In genomic region chr2:174610243-174610995, GRCh38 we compare ENCODE assay signal across 9 cellular contexts. TPM values are rescaled to one million over a fixed set of nuclear protein-coding genes. Genes with fewer than 3 reads are reported as not detected.
DNase-seq lines count a peak whose midpoint lies in the region; ATAC-seq and TF ChIP-seq lines count a peak whose summit lies in the region.
"Had no signal": no experiment of that assay in that cellular context is flagged by ENCODE, and none has a peak within 500 bp of the region (broad histone marks: within the 10 kb centered on the region; RNA-seq: fewer than 3 reads in every experiment).

No MANE protein-coding gene starts in this region.

- BruUV-seq in A673 (replicated peaks; lab: Mats Ljungman, UMichigan) = no TSS peak

- TF ChIP-seq CTCF in smooth muscle cell (IDR thresholded peaks at IDR 0.05; ENCODE audit: borderline replicate concordance, insufficient read depth, poor library complexity, severe bottlenecking) = no peak
- TF ChIP-seq CTCF in A673 (conservative IDR thresholded peaks at IDR 0.05; ENCODE audit: low read depth, low read length) = no peak

- DNase-seq in Karpas-422 (no peak), adipocyte (ENCODE audit: low read depth) (no peak), smooth muscle cell (lab: John Stamatoyannopoulos, UW; ENCODE audit: unreplicated experiment) (no peak), cerebellar cortex (ENCODE audit: low spot score) (no peak), A673 (ENCODE audit: low spot score) (no peak), NCI-H345 treated with DMSO at 0.1 percent for 48 hours (lab: John Stamatoyannopoulos, UW; ENCODE audit: unreplicated experiment) (no peak)
- DNase-seq: heart right ventricle, NCI-H1105 treated with DMSO at 0.1 percent for 48 hours had no signal

- peaks cover 29% of the 10 kb centered on the region for H3K36me3 ChIP-seq in Karpas-422 (ENCODE audit: insufficient read depth, low read length)
- H3K36me3 ChIP-seq in adipocyte (ENCODE audit: control insufficient read depth, insufficient read depth, low read length, severe bottlenecking) = no peaks in the 10 kb centered on the region
- H3K36me3 ChIP-seq in smooth muscle cell (ENCODE audit: low read depth) = no peaks in the 10 kb centered on the region
- H3K36me3 ChIP-seq in A673 (ENCODE audit: insufficient read depth, low read length, poor library complexity, severe bottlenecking) = no peaks in the 10 kb centered on the region

- H3K27ac ChIP-seq in Karpas-422 (ENCODE audit: low read length) = peak overlapping the region; percentile 99
- H3K27ac ChIP-seq in smooth muscle cell (ENCODE audit: low read depth) = peak overlapping the region; percentile 35
- no peak overlapping the region for H3K27ac ChIP-seq in A673 (ENCODE audit: low read depth, low read length, poor library complexity, severe bottlenecking)

- H3K27me3 ChIP-seq in Karpas-422 (ENCODE audit: low read length) (no peaks in the 10 kb centered on the region), adipocyte (replicated peaks; ENCODE audit: control insufficient read depth, insufficient read depth, low read length) (no peaks in the 10 kb centered on the region), smooth muscle cell (ENCODE audit: low read depth) (no peaks in the 10 kb centered on the region), A673 (replicated peaks; ENCODE audit: insufficient read depth, low read depth, low read length, poor library complexity) (peaks cover 7% of the 10 kb centered on the region)
- H3K27me3 ChIP-seq: heart right ventricle had no signal

- 79% methylated on average over 7 of the region's 7 CpGs for WGBS in smooth muscle cell (ENCODE audit: low lambda C conversion rate)

- H3K79me2 ChIP-seq in Karpas-422 (ENCODE audit: low read length) (peaks cover 67% of the 10 kb centered on the region), smooth muscle cell (ENCODE audit: low read depth) (peaks cover 29% of the 10 kb centered on the region)

- H2AFZ ChIP-seq in Karpas-422 (ENCODE audit: low read length) (no peak overlapping the region), smooth muscle cell (ENCODE audit: low read depth) (no peak overlapping the region)

- peak overlapping the region; percentile 43 for H3K4me3 ChIP-seq in Karpas-422 (ENCODE audit: low read length)
- peak overlapping the region; percentile 31 for H3K4me3 ChIP-seq in adipocyte (ENCODE audit: low read length)
- H3K4me3 ChIP-seq in smooth muscle cell = no peak overlapping the region
- no peak overlapping the region for H3K4me3 ChIP-seq in A673 (ENCODE audit: low read depth, low read length, poor library complexity, severe bottlenecking)
- H3K4me3 ChIP-seq: heart right ventricle had no signal

- H3K9me2 ChIP-seq in Karpas-422 (replicated peaks; ENCODE audit: insufficient read depth, low read length) = no peaks in the 10 kb centered on the region

- H3F3A ChIP-seq in smooth muscle cell (ENCODE audit: low read depth) = peaks cover 16% of the 10 kb centered on the region

- ATAC-seq in GM19455 (IDR thresholded peaks at IDR 0.05; ENCODE audit: unreplicated experiment) = peak; percentile 28

- H3K4me1 ChIP-seq in Karpas-422 (ENCODE audit: low read length) (peaks cover 99% of the 10 kb centered on the region), adipocyte (ENCODE audit: control insufficient read depth, insufficient read depth, low read length) (peaks cover 37% of the 10 kb centered on the region), smooth muscle cell (ENCODE audit: low read depth) (peaks cover 21% of the 10 kb centered on the region), A673 (ENCODE audit: insufficient read depth, low read length, poor library complexity, severe bottlenecking) (no peaks in the 10 kb centered on the region)

- POLR2A ChIA-PET in A673 (lab: Charles Lee; ENCODE audit: low non-redundant PET) = no interaction called here

- H4K20me1 ChIP-seq in Karpas-422 (ENCODE audit: insufficient read depth, low read depth, low read length) (no peaks in the 10 kb centered on the region), smooth muscle cell (ENCODE audit: low read depth) (no peaks in the 10 kb centered on the region)

- CTCF ChIA-PET in A673 (lab: Charles Lee) = no interaction called here

- H3K9me3 ChIP-seq in Karpas-422 (ENCODE audit: low read length) = no peaks in the 10 kb centered on the region
- H3K9me3 ChIP-seq in adipocyte (ENCODE audit: control insufficient read depth, low read length) = no peaks in the 10 kb centered on the region
- H3K9me3 ChIP-seq in smooth muscle cell (replicated peaks; ENCODE audit: low read depth) = no peaks in the 10 kb centered on the region
- no peaks in the 10 kb centered on the region for H3K9me3 ChIP-seq in A673 (ENCODE audit: low read depth, low read length, poor library complexity, severe bottlenecking)
- H3K9me3 ChIP-seq: heart right ventricle had no signal

- intact Hi-C loops in A673 (cut with micrococcal nuclease; ENCODE audit: unreplicated experiment) = no loop called here

- H3K9ac ChIP-seq in Karpas-422 (ENCODE audit: low read length) = peak overlapping the region; percentile 74
- peak overlapping the region; percentile 10 for H3K9ac ChIP-seq in adipocyte (ENCODE audit: low read length)
- no peak overlapping the region for H3K9ac ChIP-seq in smooth muscle cell (ENCODE audit: low read depth)

- H3K4me2 ChIP-seq in Karpas-422 (ENCODE audit: low read depth, low read length, poor library complexity, severe bottlenecking) (peak overlapping the region; percentile 71), smooth muscle cell (no peak overlapping the region)

RNA-seq across cellular contexts. Expression of gene WIPF1, which starts 12.8 kb away (rescaled TPM):
- total RNA-seq in Karpas-422 (2014; rRNA removed; shearing (Covaris generic); ENCODE audit: low replicate concordance) = 46.8 and 62.6 TPM in 2 replicates
- total RNA-seq in smooth muscle cell = 27.3 and 29.0 TPM in 2 replicates
- 35.5 and 36.4 TPM in 2 replicates for polyA plus RNA-seq in smooth muscle cell
- total RNA-seq in A673 (2021) = 1.1 and 1.7 TPM in 2 replicates

Comparison
In these comparisons a context has a peak if more than half of its experiments do, and no peak if none do; other contexts are left out.
1. H3K4me3 ChIP-seq: peak in Karpas-422 (single experiment) and adipocyte (single experiment); none in smooth muscle cell (single experiment) and A673 (single experiment).
2. RNA of gene WIPF1, which starts 12.8 kb away (total RNA-seq): 46.8 to 62.6 TPM in Karpas-422 and 27.3 to 29.0 TPM in smooth muscle cell; 1.1 to 1.7 TPM in A673; every median in the first group is over 10 times any median in the second.